In genomic region chr16:89739383-89739782, GRCh38 we compare ENCODE assay signal across 9 cellular contexts.
"Had no signal": no experiment of that assay in that cellular context is flagged by ENCODE, and none has a peak within 500 bp of the region (broad histone marks: within the 10 kb centered on the region; RNA-seq: fewer than 3 reads in every experiment).

No MANE protein-coding gene starts in this region.

- H3K4me3 Mint-ChIP-seq: activated naive CD4-positive, alpha-beta T cell treated with anti-CD3 and anti-CD28 coated beads, Interleukin-2, amount 50 U/mL, for 24 hours; activated T-helper 17 cell treated with anti-CD3 and anti-CD28 coated beads, Interleukin-2, amount 50 U/mL, for 72 hours; stimulated activated naive CD8-positive, alpha-beta T cell treated with anti-CD3 and anti-CD28 coated beads, Interleukin-15, amount 100 ng/mL, for 72 hours had no signal

- H3K4me1 ChIP-seq: sigmoid colon had no signal

- H3K27ac ChIP-seq: sigmoid colon, testis, VCaP had no signal

- H3K9me3 ChIP-seq: sigmoid colon, testis had no signal

- ATAC-seq: activated T-helper 17 cell treated with anti-CD3 and anti-CD28 coated beads, Interleukin-2, amount 50 U/mL, for 72 hours; left colon; naive thymus-derived CD8-positive, alpha-beta T cell; stimulated activated naive CD8-positive, alpha-beta T cell treated with anti-CD3 and anti-CD28 coated beads, Interleukin-15, amount 100 ng/mL, for 72 hours had no signal

- H3K4me3 ChIP-seq: sigmoid colon, testis had no signal

- H3K9me3 Mint-ChIP-seq: activated naive CD4-positive, alpha-beta T cell treated with anti-CD3 and anti-CD28 coated beads, Interleukin-2, amount 50 U/mL, for 24 hours; activated T-helper 17 cell treated with anti-CD3 and anti-CD28 coated beads, Interleukin-2, amount 50 U/mL, for 72 hours; naive thymus-derived CD8-positive, alpha-beta T cell; stimulated activated naive CD8-positive, alpha-beta T cell treated with anti-CD3 and anti-CD28 coated beads, Interleukin-15, amount 100 ng/mL, for 72 hours had no signal

- H3K27me3 ChIP-seq: sigmoid colon, testis had no signal

- H3K27ac Mint-ChIP-seq: activated naive CD4-positive, alpha-beta T cell treated with anti-CD3 and anti-CD28 coated beads, Interleukin-2, amount 50 U/mL, for 24 hours; activated T-helper 17 cell treated with anti-CD3 and anti-CD28 coated beads, Interleukin-2, amount 50 U/mL, for 72 hours had no signal

- H3K27me3 Mint-ChIP-seq: activated naive CD4-positive, alpha-beta T cell treated with anti-CD3 and anti-CD28 coated beads, Interleukin-2, amount 50 U/mL, for 24 hours; activated T-helper 17 cell treated with anti-CD3 and anti-CD28 coated beads, Interleukin-2, amount 50 U/mL, for 72 hours; naive thymus-derived CD8-positive, alpha-beta T cell; stimulated activated naive CD8-positive, alpha-beta T cell treated with anti-CD3 and anti-CD28 coated beads, Interleukin-15, amount 100 ng/mL, for 72 hours had no signal

- DNase-seq: left colon; naive thymus-derived CD8-positive, alpha-beta T cell; sigmoid colon; stimulated activated CD4-positive, alpha-beta T cell treated with anti-CD3 and anti-CD28 coated beads, Interleukin-2, amount 100 ng/mL, for 24 hours; stimulated activated naive CD8-positive, alpha-beta T cell treated with anti-CD3 and anti-CD28 coated beads, Interleukin-15, amount 100 ng/mL, for 72 hours; testis had no signal
